Comparison of ENCODE assay signal across 18 cellular contexts in the genomic region with DNA sequence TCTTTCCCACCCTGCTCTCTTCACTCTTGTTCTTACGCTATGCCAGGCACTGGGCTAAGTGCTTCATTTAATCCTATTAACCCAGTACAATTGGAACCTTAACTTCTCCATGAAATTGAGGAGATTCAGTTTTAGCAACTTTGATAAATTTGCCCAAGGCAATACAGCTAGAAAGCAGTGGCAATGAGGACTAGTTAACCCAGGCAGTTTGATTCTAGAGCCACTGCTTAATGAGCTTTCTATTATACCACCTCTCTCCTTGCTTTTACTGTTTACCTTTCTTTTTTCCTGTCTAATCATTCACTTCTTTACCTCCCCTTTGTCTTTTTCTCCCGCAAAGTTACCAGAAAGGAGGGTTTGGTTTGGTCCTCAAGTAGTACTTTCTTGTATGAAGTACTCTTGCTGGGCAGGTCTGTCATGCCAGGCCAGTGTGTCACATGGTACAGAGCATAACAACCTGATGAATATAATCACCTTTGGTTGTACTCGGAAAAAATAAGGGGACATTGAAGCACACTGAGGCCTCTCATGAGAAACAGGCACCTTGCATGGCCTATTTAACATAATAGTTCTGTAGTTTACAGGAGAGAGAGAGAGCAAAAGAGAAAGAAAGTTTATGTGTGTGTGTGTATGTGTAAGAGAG.
A peak's percentile ranks its signal among the peaks of the same experiment; 100 is the strongest.
DNase-seq lines count a peak whose midpoint lies in the region; ATAC-seq and TF ChIP-seq lines count a peak whose summit lies in the region.
"Had no signal": no experiment of that assay in that cellular context is flagged by ENCODE, and none has a peak within 500 bp of the region (broad histone marks: within the 10 kb centered on the region; RNA-seq: fewer than 3 reads in every experiment).

No MANE protein-coding gene starts in this region.

- DNase-seq in ELR (ENCODE audit: low read depth): peak; percentile 10
- no peak for DNase-seq in HFFc6
- DNase-seq in renal cortical epithelial cell (ENCODE audit: low read depth): peak; percentile 51
- no peak for DNase-seq in immature natural killer cell
- DNase-seq: activated CD8-positive, alpha-beta memory T cell treated with anti-CD3 and anti-CD28 coated beads, Interleukin-2, amount 50 U/mL, for 4 hours; activated effector memory CD4-positive, alpha-beta T cell treated with Interleukin-2 at 50 U/mL for 16 hours; activated naive CD8-positive, alpha-beta T cell treated with anti-CD3 and anti-CD28 coated beads, Interleukin-2, amount 50 U/mL, for 24 hours; mesendoderm; NCI-H1417 treated with DMSO at 0.1 percent for 48 hours; NCI-H524; stimulated activated CD4-positive, alpha-beta T cell treated with anti-CD3 and anti-CD28 coated beads, Interleukin-2, amount 100 ng/mL, for 24 hours; stimulated activated naive CD4-positive, alpha-beta T cell had no signal

- no peak overlapping the region for H3K4me3 Mint-ChIP-seq in HFFc6
- H3K4me3 Mint-ChIP-seq in immature natural killer cell: no peak overlapping the region
- H3K4me3 Mint-ChIP-seq: activated naive CD8-positive, alpha-beta T cell treated with anti-CD3 and anti-CD28 coated beads, Interleukin-2, amount 50 U/mL, for 24 hours; dendritic cell treated with granulocyte-macrophage colony-stimulating factor and Interleukin-4, amounts not matched to agents 40 ng/mL and 50 ng/mL, for 4 days; natural killer cell treated with Interleukin-12 subunit alpha and Interleukin-12 subunit beta and Interleukin-15 and Interleukin-18, amount 100 ng/mL, for 72 hours had no signal

- H3K4me1 Mint-ChIP-seq in HFFc6 (ENCODE audit: low read depth) (peaks cover 35% of the 10 kb centered on the region), immature natural killer cell (peaks cover 8 to 10% of the 10 kb centered on the region in 2 donors)

- TF ChIP-seq CTCF in HFFc6 (IDR thresholded peaks at IDR 0.05): no peak

- H3K36me3 Mint-ChIP-seq in HFFc6 (ENCODE audit: low read depth) (peaks cover 58% of the 10 kb centered on the region), immature natural killer cell (peaks cover 22 to 37% (median 30%) of the 10 kb centered on the region in 3 donors)

- H3K9me3 Mint-ChIP-seq in HFFc6 (no peaks in the 10 kb centered on the region), immature natural killer cell (no peaks in the 10 kb centered on the region)
- H3K9me3 Mint-ChIP-seq: activated naive CD8-positive, alpha-beta T cell treated with anti-CD3 and anti-CD28 coated beads, Interleukin-2, amount 50 U/mL, for 24 hours; dendritic cell treated with granulocyte-macrophage colony-stimulating factor and Interleukin-4, amounts not matched to agents 40 ng/mL and 50 ng/mL, for 4 days; natural killer cell treated with Interleukin-12 subunit alpha and Interleukin-12 subunit beta and Interleukin-15 and Interleukin-18, amount 100 ng/mL, for 72 hours had no signal

- no peaks in the 10 kb centered on the region; the same call in 1 of the 2 replicates for H3K27me3 Mint-ChIP-seq in HFFc6 (ENCODE audit: insufficient read depth)
- no peaks in the 10 kb centered on the region for H3K27me3 Mint-ChIP-seq in immature natural killer cell (ENCODE audit: low read depth in 3 of 3)
- H3K27me3 Mint-ChIP-seq: activated naive CD8-positive, alpha-beta T cell treated with anti-CD3 and anti-CD28 coated beads, Interleukin-2, amount 50 U/mL, for 24 hours; dendritic cell treated with granulocyte-macrophage colony-stimulating factor and Interleukin-4, amounts not matched to agents 40 ng/mL and 50 ng/mL, for 4 days; natural killer cell treated with Interleukin-12 subunit alpha and Interleukin-12 subunit beta and Interleukin-15 and Interleukin-18, amount 100 ng/mL, for 72 hours had no signal

- H3K27ac Mint-ChIP-seq in HFFc6 (peak overlapping the region; percentile 80), immature natural killer cell (no peak overlapping the region)
- H3K27ac Mint-ChIP-seq: activated naive CD8-positive, alpha-beta T cell treated with anti-CD3 and anti-CD28 coated beads, Interleukin-2, amount 50 U/mL, for 24 hours; dendritic cell treated with granulocyte-macrophage colony-stimulating factor and Interleukin-4, amounts not matched to agents 40 ng/mL and 50 ng/mL, for 4 days; natural killer cell treated with Interleukin-12 subunit alpha and Interleukin-12 subunit beta and Interleukin-15 and Interleukin-18, amount 100 ng/mL, for 72 hours had no signal

- peak; percentile 43 for ATAC-seq in esophagus mucosa
- no peak for ATAC-seq in HG03439 (IDR thresholded peaks at IDR 0.05; ENCODE audit: unreplicated experiment)
- no peak for ATAC-seq in HG03432 (IDR thresholded peaks at IDR 0.05; ENCODE audit: unreplicated experiment)
- ATAC-seq: activated naive CD8-positive, alpha-beta T cell treated with anti-CD3 and anti-CD28 coated beads, Interleukin-2, amount 50 U/mL, for 24 hours; natural killer cell treated with Interleukin-12 subunit alpha and Interleukin-12 subunit beta and Interleukin-15 and Interleukin-18, amount 100 ng/mL, for 72 hours; Right ventricle myocardium inferior had no signal

Comparison
In these comparisons a context has a peak if more than half of its experiments do, and no peak if none do; other contexts are left out.
1. DNase-seq: peak in ELR (single experiment) and renal cortical epithelial cell (single experiment); none in HFFc6 (single experiment) and immature natural killer cell (0 of 3).